In the genomic region with DNA sequence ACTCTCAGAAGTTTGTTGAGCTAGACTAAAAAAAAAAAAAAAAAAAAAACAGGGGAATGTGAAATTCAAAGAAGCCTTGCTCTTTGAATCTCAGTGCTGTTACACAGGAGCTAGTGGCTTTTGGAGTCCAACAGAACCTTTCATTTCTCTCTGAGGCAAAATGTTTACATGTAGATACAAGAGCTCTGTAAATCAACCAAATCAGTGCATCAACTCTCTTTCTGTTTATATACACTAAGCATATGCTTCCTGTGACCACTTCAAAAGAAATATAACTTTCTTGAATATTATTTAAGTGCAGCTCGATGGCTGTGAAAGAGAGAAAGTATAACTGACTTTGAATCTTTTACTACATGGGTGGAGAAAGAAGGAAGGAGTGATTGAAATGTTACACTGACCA, we compare ENCODE assay signal across 25 cellular contexts.
"Had no signal": no experiment of that assay in that cellular context is flagged by ENCODE, and none has a peak within 500 bp of the region (broad histone marks: within the 10 kb centered on the region; RNA-seq: fewer than 3 reads in every experiment).

No MANE protein-coding gene starts in this region.

- H2AFZ ChIP-seq: neural progenitor cell had no signal

- H3K27me3 ChIP-seq: gastrocnemius medialis, neural progenitor cell, sigmoid colon, spleen, tibial nerve, upper lobe of left lung had no signal

- DNase-seq: cortex of kidney; effector memory CD8-positive, alpha-beta T cell; foreskin fibroblast; gastrocnemius medialis; head of caudate nucleus; midbrain; naive thymus-derived CD4-positive, alpha-beta T cell; psoas muscle; right cardiac atrium; sigmoid colon; spleen; stimulated activated CD4-positive, alpha-beta T cell treated with anti-CD3 and anti-CD28 coated beads, Interleukin-4, amount 100 ng/mL, for 4 hours; stimulated activated naive CD8-positive, alpha-beta T cell treated with anti-CD3 and anti-CD28 coated beads, Interleukin-15, Interleukin-2, amounts not matched to agents 100 U/mL and 50 U/mL, for 24 hours; upper lobe of left lung had no signal

- H3K27ac Mint-ChIP-seq: effector memory CD8-positive, alpha-beta T cell; memory B cell; neural progenitor cell; stimulated activated memory B cell treated with anti-CD40 and anti-IgM and Interleukin-4, amounts not matched to agents 10 μg/mL and 1 μg/mL and 100 μg/mL, for 72 hours had no signal

- H3K36me3 Mint-ChIP-seq: memory B cell; naive thymus-derived CD4-positive, alpha-beta T cell; neural progenitor cell; stimulated activated memory B cell treated with anti-CD40 and anti-IgM and Interleukin-4, amounts not matched to agents 10 μg/mL and 1 μg/mL and 100 μg/mL, for 72 hours had no signal

- H3K36me3 ChIP-seq: gastrocnemius medialis, neural progenitor cell, sigmoid colon, spleen, thoracic aorta, tibial nerve, upper lobe of left lung had no signal

- H3K27ac ChIP-seq: gastrocnemius medialis, neural progenitor cell, psoas muscle, sigmoid colon, spleen, thoracic aorta, tibial nerve, upper lobe of left lung had no signal

- H3K9ac ChIP-seq: neural progenitor cell had no signal

- H3K4me3 ChIP-seq: gastrocnemius medialis, lung, neural progenitor cell, psoas muscle, sigmoid colon, spleen, thoracic aorta, tibial nerve, upper lobe of left lung had no signal

- H3K9me3 ChIP-seq: gastrocnemius medialis, psoas muscle, sigmoid colon, spleen, thoracic aorta, tibial nerve, upper lobe of left lung had no signal

- FAIRE-seq: endometrium, keratinocyte, urothelium cell line had no signal

- H3K4me2 ChIP-seq: neural progenitor cell had no signal

- H3K9me3 Mint-ChIP-seq: effector memory CD8-positive, alpha-beta T cell; memory B cell; stimulated activated memory B cell treated with anti-CD40 and anti-IgM and Interleukin-4, amounts not matched to agents 10 μg/mL and 1 μg/mL and 100 μg/mL, for 72 hours had no signal

- ATAC-seq: effector memory CD8-positive, alpha-beta T cell; gastrocnemius medialis; left lobe of liver; naive thymus-derived CD4-positive, alpha-beta T cell; psoas muscle; right cardiac atrium; stimulated activated memory B cell treated with anti-CD40 and anti-IgM and Interleukin-4, amounts not matched to agents 10 μg/mL and 1 μg/mL and 100 μg/mL, for 72 hours; stimulated activated naive CD8-positive, alpha-beta T cell treated with anti-CD3 and anti-CD28 coated beads, Interleukin-15, Interleukin-2, amounts not matched to agents 100 U/mL and 50 U/mL, for 24 hours had no signal

- H3K4me3 Mint-ChIP-seq: effector memory CD8-positive, alpha-beta T cell; memory B cell; naive thymus-derived CD4-positive, alpha-beta T cell; nephron; neural progenitor cell; stimulated activated memory B cell treated with anti-CD40 and anti-IgM and Interleukin-4, amounts not matched to agents 10 μg/mL and 1 μg/mL and 100 μg/mL, for 72 hours had no signal

- H3K4me1 ChIP-seq: gastrocnemius medialis, neural progenitor cell, psoas muscle, spleen, upper lobe of left lung had no signal

- H3K4me1 Mint-ChIP-seq: memory B cell; nephron; neural progenitor cell; stimulated activated memory B cell treated with anti-CD40 and anti-IgM and Interleukin-4, amounts not matched to agents 10 μg/mL and 1 μg/mL and 100 μg/mL, for 72 hours had no signal

- H3K27me3 Mint-ChIP-seq: stimulated activated memory B cell treated with anti-CD40 and anti-IgM and Interleukin-4, amounts not matched to agents 10 μg/mL and 1 μg/mL and 100 μg/mL, for 72 hours had no signal
